1 cellular context compared by ENCODE assay signal in the genomic region with DNA sequence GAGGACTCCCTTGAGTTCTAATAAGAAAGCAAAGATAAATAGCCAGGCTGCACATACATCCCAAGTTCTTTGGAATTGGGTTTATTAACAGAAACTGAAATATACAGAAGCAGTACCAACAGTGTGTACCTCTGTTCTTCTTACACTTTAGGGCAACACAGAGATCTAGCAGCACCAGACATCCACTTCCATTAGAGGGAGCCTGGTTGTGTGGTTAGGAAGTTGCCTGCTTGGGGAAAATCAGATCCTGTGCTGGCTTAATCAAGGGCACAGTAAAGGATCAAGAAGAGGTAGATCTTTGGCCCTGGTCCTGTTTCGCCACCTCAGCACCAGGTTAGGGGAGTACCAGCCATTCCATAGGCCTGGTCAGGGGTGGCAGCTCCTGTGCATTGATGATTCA.
TF ChIP-seq lines count a peak whose summit lies in the region.

No MANE protein-coding gene starts in this region.

TF ChIP-seq in H1, 55 proteins besides CTCF, POLR2A, EP300 and RAD21:
- no peak for TF ChIP-seq YY1 (IDR thresholded peaks at IDR 0.05; ENCODE audit: low read depth, low read length)
- TF ChIP-seq HDAC6 (IDR thresholded peaks at IDR 0.05; ENCODE audit: low read depth, low read length) = no peak
- TF ChIP-seq KDM5A (IDR thresholded peaks at IDR 0.05; ENCODE audit: low read length) = no peak
